ENCODE assay signal across 8 cellular contexts in the genomic region with DNA sequence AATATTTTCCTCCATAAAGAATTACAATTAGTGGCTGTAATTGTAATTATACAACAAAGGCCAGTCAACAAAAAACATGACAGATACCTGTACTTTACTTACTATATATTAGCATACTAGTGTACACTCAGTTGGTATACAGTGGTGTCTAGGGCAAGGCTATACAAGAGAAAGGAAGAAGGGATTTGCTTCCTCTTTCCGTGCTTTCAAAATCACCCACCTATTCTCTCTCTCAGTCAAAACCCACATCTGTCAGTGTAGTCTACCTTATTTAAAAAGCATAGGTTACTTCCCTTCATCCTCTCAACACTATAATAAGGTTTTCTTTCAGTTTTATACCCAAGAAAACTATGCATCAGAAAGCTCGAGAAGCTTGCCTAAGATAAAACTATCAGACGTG.
"Had no signal": no experiment of that assay in that cellular context is flagged by ENCODE, and none has a peak within 500 bp of the region (broad histone marks: within the 10 kb centered on the region; RNA-seq: fewer than 3 reads in every experiment).

No MANE protein-coding gene starts in this region.

- H3K4me3 ChIP-seq: GM23248, HAP-1 had no signal

- H3K36me3 ChIP-seq: HAP-1 had no signal

- H3K9ac ChIP-seq: GM23248 had no signal

- DNase-seq: GM23248, GOT3, H7, HFFc6, IMR-90 had no signal

- FAIRE-seq: HTR-8/SVneo had no signal

- H2AFZ ChIP-seq: GM23248 had no signal

- ATAC-seq: HCT116 had no signal

- H3K27ac ChIP-seq: GM23248 had no signal

- H3K9me3 ChIP-seq: HAP-1 had no signal
